ENCODE assay signal across 24 cellular contexts in genomic region chr1:240285541-240285940, GRCh38.
DNase-seq lines count a peak whose midpoint lies in the region; ATAC-seq and TF ChIP-seq lines count a peak whose summit lies in the region.
"Had no signal": no experiment of that assay in that cellular context is flagged by ENCODE, and none has a peak within 500 bp of the region (broad histone marks: within the 10 kb centered on the region; RNA-seq: fewer than 3 reads in every experiment).

No MANE protein-coding gene starts in this region.

- H2BK20ac ChIP-seq in IMR-90 (ENCODE audit: low read depth, low read length): peak overlapping the region; percentile 96

- CTCF ChIA-PET in IMR-90 (lab: Yijun Ruan, JAX): interaction anchor here (0.7 kb wide), 1 partner anchor 1219 kb away, joined by 3 read pairs; no protein-coding TSS in a partner anchor
- CTCF ChIA-PET in PC-3 (lab: Charles Lee): no interaction called here
- CTCF ChIA-PET in activated CD8-positive, alpha-beta memory T cell treated with anti-CD3 and anti-CD28 coated beads, Interleukin-2, amount 10 ng/mL, durations not matched to agents 7 days and 5 days (lab: Charles Lee): no interaction called here

- peak overlapping the region; percentile 99 for H2AK5ac ChIP-seq in IMR-90 (ENCODE audit: low read depth, low read length)

- intact Hi-C loops in IMR-90 (cut with micrococcal nuclease): no loop called here
- intact Hi-C loops in PC-3 (cut with micrococcal nuclease): no loop called here
- intact Hi-C loops in CD14-positive monocyte (cut with micrococcal nuclease): no loop called here

- peak overlapping the region; percentile 62 for H2AK9ac ChIP-seq in IMR-90 (replicated peaks; ENCODE audit: low read depth, low read length, poor library complexity)

- H3K9ac ChIP-seq in IMR-90 (ENCODE audit: low read depth, low read length) (no peak overlapping the region), PC-3 (ENCODE audit: low read length) (no peak overlapping the region)
- H3K9ac ChIP-seq: BLaER1 treated with 17β-estradiol and CSF1 and Interleukin-3, amounts not matched to agents 10 nM and 100 nM; neural progenitor cell had no signal

- H3K4me1 ChIP-seq in IMR-90 (ENCODE audit: control insufficient read depth, insufficient read depth, low read length): peaks cover 6% of the 10 kb centered on the region
- H3K4me1 ChIP-seq in PC-3 (ENCODE audit: insufficient read depth, low read length): 0 out of 2 replicates have a peak, but pooled peaks cover 5% of the 10 kb centered on the region
- H3K4me1 ChIP-seq: BLaER1 treated with 17β-estradiol and CSF1 and Interleukin-3, amounts not matched to agents 10 nM and 100 nM; neural progenitor cell had no signal

- TF ChIP-seq CTCF in IMR-90 (conservative IDR thresholded peaks at IDR 0.05; ENCODE audit: low read depth, low read length) (no peak), retinal pigment epithelial cell (conservative IDR thresholded peaks at IDR 0.05; ENCODE audit: low read depth, low read length) (no peak), PC-3 (conservative IDR thresholded peaks at IDR 0.05; ENCODE audit: low read depth, low read length) (no peak), CD14-positive monocyte (IDR thresholded peaks at IDR 0.05) (no peak)

- peak overlapping the region; percentile 77 for H3K23ac ChIP-seq in IMR-90 (ENCODE audit: low read depth, low read length)

- H3K36me3 Mint-ChIP-seq in activated CD8-positive, alpha-beta memory T cell treated with anti-CD3 and anti-CD28 coated beads, Interleukin-2, amount 10 ng/mL, durations not matched to agents 7 days and 5 days: no peaks in the 10 kb centered on the region
- H3K36me3 Mint-ChIP-seq in CD14-positive monocyte: no peaks in the 10 kb centered on the region
- H3K36me3 Mint-ChIP-seq: activated naive CD8-positive, alpha-beta T cell treated with anti-CD3 and anti-CD28 coated beads, Interleukin-2, amount 10 ng/mL, durations not matched to agents 7 days and 5 days; neural progenitor cell had no signal

- no peak for TF ChIP-seq RAD21 in IMR-90 (IDR thresholded peaks at IDR 0.05; ENCODE audit: low read length)

- H3K27me3 ChIP-seq in IMR-90 (ENCODE audit: control insufficient read depth, insufficient read depth, low read length) (no peaks in the 10 kb centered on the region), PC-3 (ENCODE audit: low read length) (no peaks in the 10 kb centered on the region)
- H3K27me3 ChIP-seq: BLaER1 treated with 17β-estradiol and CSF1 and Interleukin-3, amounts not matched to agents 10 nM and 100 nM; neural progenitor cell had no signal

- H3K27ac ChIP-seq in IMR-90 (ENCODE audit: insufficient read depth, low read length): peak overlapping the region; percentile 13; the same call in 1 of the 2 replicates
- no peak overlapping the region for H3K27ac ChIP-seq in PC-3 (ENCODE audit: low read length)
- H3K27ac ChIP-seq: BLaER1 treated with 17β-estradiol and CSF1 and Interleukin-3, amounts not matched to agents 10 nM and 100 nM; neural progenitor cell had no signal

- H3K4ac ChIP-seq in IMR-90 (ENCODE audit: low read depth, low read length): peak overlapping the region; percentile 96

- no peak for TF ChIP-seq POLR2A in IMR-90 (IDR thresholded peaks at IDR 0.05; ENCODE audit: low read depth, low read length)

- peak overlapping the region; percentile 99; the same call in 2 of the 3 replicates for H2BK15ac ChIP-seq in IMR-90 (ENCODE audit: low read depth, low read length)

- H4K20me1 ChIP-seq in IMR-90 (ENCODE audit: insufficient read depth, low read length): no peaks in the 10 kb centered on the region
- H4K20me1 ChIP-seq in PC-3 (ENCODE audit: low read length): no peaks in the 10 kb centered on the region
- H4K20me1 ChIP-seq: BLaER1 treated with 17β-estradiol and CSF1 and Interleukin-3, amounts not matched to agents 10 nM and 100 nM had no signal

- peaks cover 9% of the 10 kb centered on the region for H3K9me3 Mint-ChIP-seq in activated CD8-positive, alpha-beta memory T cell treated with anti-CD3 and anti-CD28 coated beads, Interleukin-2, amount 10 ng/mL, durations not matched to agents 7 days and 5 days (ENCODE audit: low read depth)
- peaks cover 0 to 2% (median 0%) of the 10 kb centered on the region in 7 donors for H3K9me3 Mint-ChIP-seq in CD14-positive monocyte
- H3K9me3 Mint-ChIP-seq: activated naive CD8-positive, alpha-beta T cell treated with anti-CD3 and anti-CD28 coated beads, Interleukin-2, amount 10 ng/mL, durations not matched to agents 7 days and 5 days; activated T-helper 1 cell treated with anti-CD3 and anti-CD28 coated beads, Interleukin-12 subunit alpha, Interleukin-12 subunit beta, Interleukin-2, Interleukin-4 antibody, amounts not matched to agents 30 ng/mL and 10 ng/mL and 1 ng/mL, durations not matched to agents 14 hours and 24 hours and 36 hours; neural progenitor cell; T-helper 2 cell treated with Interferon-gamma antibody and Interleukin-4, amounts not matched to agents 5 μg/mL and 100 μg/mL, for 36 hours had no signal

- H2AFZ ChIP-seq in IMR-90 (replicated peaks; ENCODE audit: low read length, poor library complexity) (no peak overlapping the region), PC-3 (ENCODE audit: low read length) (no peak overlapping the region)
- H2AFZ ChIP-seq: neural progenitor cell had no signal

- peak overlapping the region; percentile 80; the same call in 1 of the 2 replicates for H3K18ac ChIP-seq in IMR-90 (ENCODE audit: low read depth, low read length)

- H3F3A ChIP-seq in PC-3 (ENCODE audit: low read length, unreplicated experiment): no peaks in the 10 kb centered on the region

- peak overlapping the region; percentile 71 for H3K14ac ChIP-seq in IMR-90 (replicated peaks; ENCODE audit: low read depth, low read length)

- POLR2A ChIA-PET in IMR-90 (lab: Charles Lee; ENCODE audit: unreplicated experiment): no interaction called here
- POLR2A ChIA-PET in PC-3 (lab: Charles Lee; ENCODE audit: unreplicated experiment): no interaction called here

- H3K36me3 ChIP-seq in IMR-90 (ENCODE audit: control insufficient read depth, insufficient read depth, low read length): peaks cover 2% of the 10 kb centered on the region; the same call in 1 of the 2 replicates
- H3K36me3 ChIP-seq in PC-3 (ENCODE audit: low read depth, low read length): no peaks in the 10 kb centered on the region
- H3K36me3 ChIP-seq: BLaER1 treated with 17β-estradiol and CSF1 and Interleukin-3, amounts not matched to agents 10 nM and 100 nM; neural progenitor cell had no signal

- H3K27me3 Mint-ChIP-seq in activated CD8-positive, alpha-beta memory T cell treated with anti-CD3 and anti-CD28 coated beads, Interleukin-2, amount 10 ng/mL, durations not matched to agents 7 days and 5 days: no peaks in the 10 kb centered on the region
- H3K27me3 Mint-ChIP-seq in CD14-positive monocyte (ENCODE audit: low read depth in 3 of 3): peaks cover 0 to 2% (median 0%) of the 10 kb centered on the region in 3 donors
- H3K27me3 Mint-ChIP-seq: activated naive CD8-positive, alpha-beta T cell treated with anti-CD3 and anti-CD28 coated beads, Interleukin-2, amount 10 ng/mL, durations not matched to agents 7 days and 5 days had no signal

- no peaks in the 10 kb centered on the region for H3K9me2 ChIP-seq in PC-3 (replicated peaks; ENCODE audit: low read length)

- DNase-seq in AG20443 (ENCODE audit: low spot score) (peak; percentile 84), IMR-90 (peak; percentile 65), epidermal melanocyte (ENCODE audit: insufficient read length, low spot score) (peak; percentile 25), retinal pigment epithelial cell (ENCODE audit: low read depth) (peak; percentile 5), PC-3 (no peak), CD14-positive monocyte (ENCODE audit: low spot score) (no peak)
- DNase-seq in activated CD8-positive, alpha-beta memory T cell treated with anti-CD3 and anti-CD28 coated beads, Interleukin-2, amount 10 ng/mL, durations not matched to agents 7 days and 5 days: no peak
- DNase-seq: activated CD8-positive, alpha-beta memory T cell treated with anti-CD3 and anti-CD28 coated beads for 24 hours; activated naive CD8-positive, alpha-beta T cell treated with anti-CD3 and anti-CD28 coated beads, Interleukin-2, amount 10 ng/mL, durations not matched to agents 7 days and 5 days; caudate nucleus; DMS153; effector CD8-positive, alpha-beta T cell; foreskin melanocyte; left cardiac atrium; midbrain; NCI-H1048; NCI-H524; stimulated activated CD4-positive, alpha-beta T cell treated with anti-CD3 and anti-CD28 coated beads, Interleukin-1b, Interleukin-23, amount 100 ng/mL, for 48 hours had no signal

- no peaks in the 10 kb centered on the region for H3K4me1 Mint-ChIP-seq in activated CD8-positive, alpha-beta memory T cell treated with anti-CD3 and anti-CD28 coated beads, Interleukin-2, amount 10 ng/mL, durations not matched to agents 7 days and 5 days
- H3K4me1 Mint-ChIP-seq in CD14-positive monocyte: no peaks in the 10 kb centered on the region
- H3K4me1 Mint-ChIP-seq: activated naive CD8-positive, alpha-beta T cell treated with anti-CD3 and anti-CD28 coated beads, Interleukin-2, amount 10 ng/mL, durations not matched to agents 7 days and 5 days; neural progenitor cell had no signal

- H3K27ac Mint-ChIP-seq in activated CD8-positive, alpha-beta memory T cell treated with anti-CD3 and anti-CD28 coated beads, Interleukin-2, amount 10 ng/mL, durations not matched to agents 7 days and 5 days: no peak overlapping the region
- H3K27ac Mint-ChIP-seq in CD14-positive monocyte: no peak overlapping the region
- H3K27ac Mint-ChIP-seq: activated naive CD8-positive, alpha-beta T cell treated with anti-CD3 and anti-CD28 coated beads, Interleukin-2, amount 10 ng/mL, durations not matched to agents 7 days and 5 days; activated T-helper 1 cell treated with anti-CD3 and anti-CD28 coated beads, Interleukin-12 subunit alpha, Interleukin-12 subunit beta, Interleukin-2, Interleukin-4 antibody, amounts not matched to agents 30 ng/mL and 10 ng/mL and 1 ng/mL, durations not matched to agents 14 hours and 24 hours and 36 hours; T-helper 2 cell treated with Interferon-gamma antibody and Interleukin-4, amounts not matched to agents 5 μg/mL and 100 μg/mL, for 36 hours had no signal

- peak overlapping the region; percentile 89 to 90 for H4K8ac ChIP-seq in IMR-90 (ENCODE audit: low read depth in 2 of 2, low read length in 2 of 2)

- H3K4me3 ChIP-seq in IMR-90 (ENCODE audit: insufficient read depth, low read depth, low read length): no peak overlapping the region
- no peak overlapping the region for H3K4me3 ChIP-seq in retinal pigment epithelial cell (ENCODE audit: low read length)
- H3K4me3 ChIP-seq in PC-3 (ENCODE audit: low read length): no peak overlapping the region
- H3K4me3 ChIP-seq: BLaER1 treated with 17β-estradiol and CSF1 and Interleukin-3, amounts not matched to agents 10 nM and 100 nM; neural progenitor cell had no signal

- H3K9me1 ChIP-seq in IMR-90 (ENCODE audit: insufficient read depth, low read length): peaks cover 5% of the 10 kb centered on the region

- H3K4me2 ChIP-seq in IMR-90 (ENCODE audit: low read depth, low read length) (no peak overlapping the region), PC-3 (ENCODE audit: low read length) (no peak overlapping the region)
- H3K4me2 ChIP-seq: BLaER1 treated with 17β-estradiol and CSF1 and Interleukin-3, amounts not matched to agents 10 nM and 100 nM; neural progenitor cell had no signal

- peak overlapping the region; percentile 69; the same call in 1 of the 2 replicates for H4K5ac ChIP-seq in IMR-90 (ENCODE audit: low read depth, low read length)

- H2BK120ac ChIP-seq in IMR-90 (ENCODE audit: low read depth, low read length): peak overlapping the region; percentile 76

- H3K79me1 ChIP-seq in IMR-90 (ENCODE audit: low read depth in 1 of 2, low read length in 2 of 2): peaks cover 26 to 71% of the 10 kb centered on the region in 2 experiments

- no peak overlapping the region for H3K4me3 Mint-ChIP-seq in activated CD8-positive, alpha-beta memory T cell treated with anti-CD3 and anti-CD28 coated beads, Interleukin-2, amount 10 ng/mL, durations not matched to agents 7 days and 5 days
- no peak overlapping the region for H3K4me3 Mint-ChIP-seq in CD14-positive monocyte
- H3K4me3 Mint-ChIP-seq: activated naive CD8-positive, alpha-beta T cell treated with anti-CD3 and anti-CD28 coated beads, Interleukin-2, amount 10 ng/mL, durations not matched to agents 7 days and 5 days; activated T-helper 1 cell treated with anti-CD3 and anti-CD28 coated beads, Interleukin-12 subunit alpha, Interleukin-12 subunit beta, Interleukin-2, Interleukin-4 antibody, amounts not matched to agents 30 ng/mL and 10 ng/mL and 1 ng/mL, durations not matched to agents 14 hours and 24 hours and 36 hours; neural progenitor cell; T-helper 2 cell treated with Interferon-gamma antibody and Interleukin-4, amounts not matched to agents 5 μg/mL and 100 μg/mL, for 36 hours had no signal

- dilution Hi-C loops in IMR-90 (cut with HindIII; ENCODE audit: low sequenced_read_pairs, unreplicated experiment): no loop called here

- no peak for ATAC-seq in IMR-90 (ENCODE audit: low read depth)
- ATAC-seq in PC-3: no peak
- no peak for ATAC-seq in activated CD8-positive, alpha-beta memory T cell treated with anti-CD3 and anti-CD28 coated beads, Interleukin-2, amount 10 ng/mL, durations not matched to agents 7 days and 5 days
- ATAC-seq in GM19397 (IDR thresholded peaks at IDR 0.05; ENCODE audit: unreplicated experiment): no peak
- ATAC-seq: activated CD4-positive, CD25-positive, alpha-beta regulatory T cell treated with anti-CD3 and anti-CD28 coated beads, Interleukin-2, amount 50 U/mL, for 24 hours; left cardiac atrium had no signal

- in situ Hi-C loops in IMR-90 (cut with MboI; ENCODE audit: low sequenced_read_pairs): no loop called here

- peak overlapping the region; percentile 41; the same call in 1 of the 2 replicates for H3K56ac ChIP-seq in IMR-90 (ENCODE audit: extremely low read depth, insufficient read depth, low read length)

- H3K9me3 ChIP-seq in IMR-90 (ENCODE audit: control insufficient read depth, insufficient read depth, low read length): peaks cover 3% of the 10 kb centered on the region; the same call in 1 of the 2 replicates
- no peaks in the 10 kb centered on the region for H3K9me3 ChIP-seq in PC-3 (ENCODE audit: low read length)
- H3K9me3 ChIP-seq: BLaER1 treated with 17β-estradiol and CSF1 and Interleukin-3, amounts not matched to agents 10 nM and 100 nM had no signal

- H2BK5ac ChIP-seq in IMR-90 (ENCODE audit: low read depth, low read length, poor library complexity, severe bottlenecking): peak overlapping the region; percentile 69

- H4K91ac ChIP-seq in IMR-90 (ENCODE audit: insufficient read depth, low read depth, low read length): peak overlapping the region; percentile 92

- BruUV-seq in IMR-90 (replicated peaks; lab: Mats Ljungman, UMichigan): no TSS peak
- no TSS peak for BruUV-seq in PC-3 (replicated peaks; lab: Mats Ljungman, UMichigan)

- WGBS in IMR-90 (ENCODE audit: extremely low coverage in 2 of 2, insufficient read length in 1 of 2), 2 experiments: 60% methylated on average over 2 of the region's 4 CpGs; no CpG with 5 or more reads in 1 of the 2 experiments

- H3K79me2 ChIP-seq in PC-3 (ENCODE audit: low read length): no peaks in the 10 kb centered on the region

Comparison
In these comparisons a context has a peak if more than half of its experiments do, and no peak if none do; other contexts are left out.
1. DNase-seq: peak in AG20443 (single experiment), IMR-90 (single experiment), epidermal melanocyte (single experiment) and retinal pigment epithelial cell (single experiment); none in PC-3 (single experiment), activated CD8-positive, alpha-beta memory T cell treated with anti-CD3 and anti-CD28 coated beads, Interleukin-2, amount 10 ng/mL, durations not matched to agents 7 days and 5 days (single experiment) and CD14-positive monocyte (single experiment).